Comparison of ENCODE assay signal across 1 cellular context in genomic region chr5:83688321-83688720, GRCh38.
TF ChIP-seq lines count a peak whose summit lies in the region.

No MANE protein-coding gene starts in this region.

TF ChIP-seq in GM23338, 12 proteins besides CTCF, POLR2A, EP300 and RAD21 (continued from another document):
- TF ChIP-seq ZNF462 (CRISPR knock-in tag; IDR thresholded peaks at IDR 0.05) (no peak), ZNF331 (CRISPR knock-in tag; IDR thresholded peaks at IDR 0.05; ENCODE audit: low read depth) (no peak)
